ENCODE assay signal across 1 cellular context in genomic region chr5:150058480-150059126, GRCh38.
TF ChIP-seq lines count a peak whose summit lies in the region.

No MANE protein-coding gene starts in this region.

TF ChIP-seq in endothelial cell of umbilical vein, 7 proteins besides CTCF, POLR2A, EP300 and RAD21:
- TF ChIP-seq MYC (IDR thresholded peaks at IDR 0.05; ENCODE audit: low read depth, low read length) (no peak), JUN (IDR thresholded peaks at IDR 0.05; ENCODE audit: borderline replicate concordance, insufficient read depth, insufficient read length, low read depth) (no peak), FOS (IDR thresholded peaks at IDR 0.05; ENCODE audit: borderline replicate concordance, insufficient read depth, low read length) (peak; percentile 43), GATA2 (IDR thresholded peaks at IDR 0.05; ENCODE audit: insufficient read depth, insufficient read length, low read depth, low read length) (no peak)
